Comparison of ENCODE assay signal across 18 cellular contexts in the genomic region with DNA sequence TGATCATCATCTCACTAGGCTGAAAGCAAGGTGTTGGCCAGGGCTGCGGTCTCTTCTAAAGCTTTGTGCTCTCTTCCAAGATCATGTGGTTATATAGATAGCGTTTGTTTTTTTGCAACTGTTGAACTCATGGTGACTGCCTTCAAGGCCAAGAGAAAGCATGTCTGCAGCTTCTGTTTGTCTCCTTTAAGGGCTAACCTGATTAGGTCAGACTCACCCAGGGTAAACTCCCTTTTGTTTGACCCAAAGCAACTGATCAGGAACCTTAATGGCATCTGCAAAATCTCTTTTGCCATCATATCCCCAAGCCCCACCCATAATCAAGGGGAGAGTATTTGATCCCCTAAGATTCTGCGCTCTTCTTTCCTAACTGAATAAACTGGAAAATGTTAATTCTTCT.
"Had no signal": no experiment of that assay in that cellular context is flagged by ENCODE, and none has a peak within 500 bp of the region (broad histone marks: within the 10 kb centered on the region; RNA-seq: fewer than 3 reads in every experiment).

No MANE protein-coding gene starts in this region.

- DNase-seq: dermis blood vessel endothelial cell; dorsolateral prefrontal cortex; effector CD4-positive, alpha-beta T cell; effector memory CD4-positive, alpha-beta T cell; foreskin keratinocyte; heart right ventricle; hippocampal formation; left cardiac atrium; left lung; left ventricle myocardium superior; lower lobe of right lung; mesenchymal stem cell; mucosa of descending colon; naive B cell had no signal

- H3K36me3 Mint-ChIP-seq: mesothelial cell of epicardium, naive B cell had no signal

- H3K27ac ChIP-seq: coronary artery, dorsolateral prefrontal cortex, esophagus muscularis mucosa, foreskin keratinocyte, gastroesophageal sphincter, heart right ventricle, left lung, lower lobe of right lung had no signal

- H3K9me3 ChIP-seq: esophagus muscularis mucosa, gastroesophageal sphincter, heart right ventricle, left lung, lower lobe of right lung, mucosa of descending colon had no signal

- H3K4me1 ChIP-seq: esophagus muscularis mucosa, foreskin keratinocyte, gastroesophageal sphincter, heart right ventricle, left lung, lower lobe of right lung had no signal

- H3K27ac Mint-ChIP-seq: mesothelial cell of epicardium had no signal

- H3K27me3 ChIP-seq: esophagus muscularis mucosa, foreskin keratinocyte, gastroesophageal sphincter had no signal

- H3K4me1 Mint-ChIP-seq: naive B cell had no signal

- H3K36me3 ChIP-seq: esophagus muscularis mucosa, gastroesophageal sphincter, heart right ventricle, left lung, lower lobe of right lung had no signal

- ATAC-seq: foreskin keratinocyte, gastroesophageal sphincter, heart right ventricle, left cardiac atrium, left lung, left ventricle myocardium superior, lower lobe of right lung, mucosa of descending colon had no signal

- H3K4me3 ChIP-seq: coronary artery, dorsolateral prefrontal cortex, esophagus muscularis mucosa, gastroesophageal sphincter, heart right ventricle, left lung, lower lobe of right lung, mucosa of descending colon had no signal

- H3K4me3 Mint-ChIP-seq: mesothelial cell of epicardium, naive B cell had no signal
